In the genomic region with DNA sequence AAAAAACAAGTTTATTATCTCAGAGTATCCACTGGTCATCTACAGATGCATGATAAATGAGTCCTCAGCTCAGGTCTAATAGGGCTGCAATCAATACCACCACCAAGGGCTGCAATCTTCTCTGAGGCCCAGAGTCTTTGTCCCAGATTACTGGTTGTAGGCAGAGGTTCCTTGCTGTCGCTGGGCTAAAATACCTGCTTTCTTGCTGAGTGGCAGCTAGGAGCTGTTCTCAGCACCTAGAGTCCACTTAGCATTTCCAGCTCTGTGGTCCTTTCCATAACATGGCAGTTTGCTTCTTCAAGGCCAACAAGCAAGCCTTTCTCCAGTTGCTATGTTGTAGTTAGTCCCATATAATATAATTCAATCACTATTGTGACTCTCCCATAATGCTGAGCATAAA, we compare ENCODE assay signal across 1 cellular context.
TF ChIP-seq lines count a peak whose summit lies in the region.

No MANE protein-coding gene starts in this region.

TF ChIP-seq in GM23338, 12 proteins besides CTCF, POLR2A, EP300 and RAD21 (continued from another document):
- TF ChIP-seq, protein P1, sequence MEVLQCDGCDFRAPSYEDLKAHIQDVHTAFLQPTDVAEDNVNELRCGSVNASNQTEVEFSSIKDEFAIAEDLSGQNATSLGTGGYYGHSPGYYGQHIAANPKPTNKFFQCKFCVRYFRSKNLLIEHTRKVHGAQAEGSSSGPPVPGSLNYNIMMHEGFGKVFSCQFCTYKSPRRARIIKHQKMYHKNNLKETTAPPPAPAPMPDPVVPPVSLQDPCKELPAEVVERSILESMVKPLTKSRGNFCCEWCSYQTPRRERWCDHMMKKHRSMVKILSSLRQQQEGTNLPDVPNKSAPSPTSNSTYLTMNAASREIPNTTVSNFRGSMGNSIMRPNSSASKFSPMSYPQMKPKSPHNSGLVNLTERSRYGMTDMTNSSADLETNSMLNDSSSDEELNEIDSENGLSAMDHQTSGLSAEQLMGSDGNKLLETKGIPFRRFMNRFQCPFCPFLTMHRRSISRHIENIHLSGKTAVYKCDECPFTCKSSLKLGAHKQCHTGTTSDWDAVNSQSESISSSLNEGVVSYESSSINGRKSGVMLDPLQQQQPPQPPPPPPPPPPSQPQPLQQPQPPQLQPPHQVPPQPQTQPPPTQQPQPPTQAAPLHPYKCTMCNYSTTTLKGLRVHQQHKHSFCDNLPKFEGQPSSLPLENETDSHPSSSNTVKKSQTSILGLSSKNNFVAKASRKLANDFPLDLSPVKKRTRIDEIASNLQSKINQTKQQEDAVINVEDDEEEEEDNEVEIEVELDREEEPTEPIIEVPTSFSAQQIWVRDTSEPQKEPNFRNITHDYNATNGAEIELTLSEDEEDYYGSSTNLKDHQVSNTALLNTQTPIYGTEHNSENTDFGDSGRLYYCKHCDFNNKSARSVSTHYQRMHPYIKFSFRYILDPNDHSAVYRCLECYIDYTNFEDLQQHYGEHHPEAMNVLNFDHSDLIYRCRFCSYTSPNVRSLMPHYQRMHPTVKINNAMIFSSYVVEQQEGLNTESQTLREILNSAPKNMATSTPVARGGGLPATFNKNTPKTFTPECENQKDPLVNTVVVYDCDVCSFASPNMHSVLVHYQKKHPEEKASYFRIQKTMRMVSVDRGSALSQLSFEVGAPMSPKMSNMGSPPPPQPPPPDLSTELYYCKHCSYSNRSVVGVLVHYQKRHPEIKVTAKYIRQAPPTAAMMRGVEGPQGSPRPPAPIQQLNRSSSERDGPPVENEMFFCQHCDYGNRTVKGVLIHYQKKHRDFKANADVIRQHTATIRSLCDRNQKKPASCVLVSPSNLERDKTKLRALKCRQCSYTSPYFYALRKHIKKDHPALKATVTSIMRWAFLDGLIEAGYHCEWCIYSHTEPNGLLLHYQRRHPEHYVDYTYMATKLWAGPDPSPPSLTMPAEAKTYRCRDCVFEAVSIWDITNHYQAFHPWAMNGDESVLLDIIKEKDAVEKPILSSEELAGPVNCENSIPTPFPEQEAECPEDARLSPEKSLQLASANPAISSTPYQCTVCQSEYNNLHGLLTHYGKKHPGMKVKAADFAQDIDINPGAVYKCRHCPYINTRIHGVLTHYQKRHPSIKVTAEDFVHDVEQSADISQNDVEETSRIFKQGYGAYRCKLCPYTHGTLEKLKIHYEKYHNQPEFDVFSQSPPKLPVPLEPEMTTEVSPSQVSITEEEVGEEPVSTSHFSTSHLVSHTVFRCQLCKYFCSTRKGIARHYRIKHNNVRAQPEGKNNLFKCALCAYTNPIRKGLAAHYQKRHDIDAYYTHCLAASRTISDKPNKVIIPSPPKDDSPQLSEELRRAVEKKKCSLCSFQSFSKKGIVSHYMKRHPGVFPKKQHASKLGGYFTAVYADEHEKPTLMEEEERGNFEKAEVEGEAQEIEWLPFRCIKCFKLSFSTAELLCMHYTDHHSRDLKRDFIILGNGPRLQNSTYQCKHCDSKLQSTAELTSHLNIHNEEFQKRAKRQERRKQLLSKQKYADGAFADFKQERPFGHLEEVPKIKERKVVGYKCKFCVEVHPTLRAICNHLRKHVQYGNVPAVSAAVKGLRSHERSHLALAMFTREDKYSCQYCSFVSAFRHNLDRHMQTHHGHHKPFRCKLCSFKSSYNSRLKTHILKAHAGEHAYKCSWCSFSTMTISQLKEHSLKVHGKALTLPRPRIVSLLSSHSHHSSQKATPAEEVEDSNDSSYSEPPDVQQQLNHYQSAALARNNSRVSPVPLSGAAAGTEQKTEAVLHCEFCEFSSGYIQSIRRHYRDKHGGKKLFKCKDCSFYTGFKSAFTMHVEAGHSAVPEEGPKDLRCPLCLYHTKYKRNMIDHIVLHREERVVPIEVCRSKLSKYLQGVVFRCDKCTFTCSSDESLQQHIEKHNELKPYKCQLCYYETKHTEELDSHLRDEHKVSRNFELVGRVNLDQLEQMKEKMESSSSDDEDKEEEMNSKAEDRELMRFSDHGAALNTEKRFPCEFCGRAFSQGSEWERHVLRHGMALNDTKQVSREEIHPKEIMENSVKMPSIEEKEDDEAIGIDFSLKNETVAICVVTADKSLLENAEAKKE (CRISPR knock-in tag; IDR thresholded peaks at IDR 0.05) = no peak
- TF ChIP-seq CREB1 (CRISPR knock-in tag; IDR thresholded peaks at IDR 0.05; ENCODE audit: low read depth) = no peak
- no peak for TF ChIP-seq NANOG (IDR thresholded peaks at IDR 0.05; ENCODE audit: borderline replicate concordance)
- no peak for TF ChIP-seq ZNF114 (CRISPR knock-in tag; IDR thresholded peaks at IDR 0.05)
- no peak for TF ChIP-seq POLR2AphosphoS5 (IDR thresholded peaks at IDR 0.05; ENCODE audit: low read depth)
- TF ChIP-seq, protein P2, sequence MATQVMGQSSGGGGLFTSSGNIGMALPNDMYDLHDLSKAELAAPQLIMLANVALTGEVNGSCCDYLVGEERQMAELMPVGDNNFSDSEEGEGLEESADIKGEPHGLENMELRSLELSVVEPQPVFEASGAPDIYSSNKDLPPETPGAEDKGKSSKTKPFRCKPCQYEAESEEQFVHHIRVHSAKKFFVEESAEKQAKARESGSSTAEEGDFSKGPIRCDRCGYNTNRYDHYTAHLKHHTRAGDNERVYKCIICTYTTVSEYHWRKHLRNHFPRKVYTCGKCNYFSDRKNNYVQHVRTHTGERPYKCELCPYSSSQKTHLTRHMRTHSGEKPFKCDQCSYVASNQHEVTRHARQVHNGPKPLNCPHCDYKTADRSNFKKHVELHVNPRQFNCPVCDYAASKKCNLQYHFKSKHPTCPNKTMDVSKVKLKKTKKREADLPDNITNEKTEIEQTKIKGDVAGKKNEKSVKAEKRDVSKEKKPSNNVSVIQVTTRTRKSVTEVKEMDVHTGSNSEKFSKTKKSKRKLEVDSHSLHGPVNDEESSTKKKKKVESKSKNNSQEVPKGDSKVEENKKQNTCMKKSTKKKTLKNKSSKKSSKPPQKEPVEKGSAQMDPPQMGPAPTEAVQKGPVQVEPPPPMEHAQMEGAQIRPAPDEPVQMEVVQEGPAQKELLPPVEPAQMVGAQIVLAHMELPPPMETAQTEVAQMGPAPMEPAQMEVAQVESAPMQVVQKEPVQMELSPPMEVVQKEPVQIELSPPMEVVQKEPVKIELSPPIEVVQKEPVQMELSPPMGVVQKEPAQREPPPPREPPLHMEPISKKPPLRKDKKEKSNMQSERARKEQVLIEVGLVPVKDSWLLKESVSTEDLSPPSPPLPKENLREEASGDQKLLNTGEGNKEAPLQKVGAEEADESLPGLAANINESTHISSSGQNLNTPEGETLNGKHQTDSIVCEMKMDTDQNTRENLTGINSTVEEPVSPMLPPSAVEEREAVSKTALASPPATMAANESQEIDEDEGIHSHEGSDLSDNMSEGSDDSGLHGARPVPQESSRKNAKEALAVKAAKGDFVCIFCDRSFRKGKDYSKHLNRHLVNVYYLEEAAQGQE (IDR thresholded peaks at IDR 0.05; ENCODE audit: unreplicated experiment) = no peak
- TF ChIP-seq, protein P3, sequence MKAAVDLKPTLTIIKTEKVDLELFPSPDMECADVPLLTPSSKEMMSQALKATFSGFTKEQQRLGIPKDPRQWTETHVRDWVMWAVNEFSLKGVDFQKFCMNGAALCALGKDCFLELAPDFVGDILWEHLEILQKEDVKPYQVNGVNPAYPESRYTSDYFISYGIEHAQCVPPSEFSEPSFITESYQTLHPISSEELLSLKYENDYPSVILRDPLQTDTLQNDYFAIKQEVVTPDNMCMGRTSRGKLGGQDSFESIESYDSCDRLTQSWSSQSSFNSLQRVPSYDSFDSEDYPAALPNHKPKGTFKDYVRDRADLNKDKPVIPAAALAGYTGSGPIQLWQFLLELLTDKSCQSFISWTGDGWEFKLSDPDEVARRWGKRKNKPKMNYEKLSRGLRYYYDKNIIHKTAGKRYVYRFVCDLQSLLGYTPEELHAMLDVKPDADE (IDR thresholded peaks at IDR 0.05) = no peak
- no peak for TF ChIP-seq EZH2 (IDR thresholded peaks at IDR 0.05; ENCODE audit: low read depth, unreplicated experiment)
- TF ChIP-seq ZNF331 (CRISPR knock-in tag; IDR thresholded peaks at IDR 0.05; ENCODE audit: low read depth) = no peak
